Comparison of ENCODE assay signal across 27 cellular contexts in the genomic region with DNA sequence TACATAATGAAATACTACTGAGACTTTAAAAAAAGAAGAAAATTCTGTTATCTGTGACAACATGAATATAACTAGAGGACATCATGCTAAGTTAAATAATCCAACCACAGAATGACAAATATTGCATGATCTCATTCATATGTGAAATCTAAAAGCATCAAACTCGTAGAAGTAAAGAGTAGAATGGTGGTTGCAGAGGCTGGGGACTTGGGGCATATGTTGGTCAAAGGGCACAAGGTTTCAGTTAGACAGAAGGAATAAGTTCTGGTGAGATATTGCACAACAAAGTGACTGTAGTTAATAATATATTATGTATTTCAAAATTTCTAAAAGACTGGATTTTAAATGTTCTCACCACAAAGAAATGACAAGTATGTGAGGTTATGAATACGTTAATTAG. TPM values are rescaled to one million over a fixed set of nuclear protein-coding genes. Genes with fewer than 3 reads are reported as not detected.
DNase-seq lines count a peak whose midpoint lies in the region; TF ChIP-seq lines count a peak whose summit lies in the region.
"Had no signal": no experiment of that assay in that cellular context is flagged by ENCODE, and none has a peak within 500 bp of the region (broad histone marks: within the 10 kb centered on the region; RNA-seq: fewer than 3 reads in every experiment).

No MANE protein-coding gene starts in this region.

- H3K27me3 Mint-ChIP-seq in activated CD4-positive, alpha-beta T cell treated with anti-CD3 and anti-CD28 coated beads, Interleukin-2, amount 10 ng/mL, durations not matched to agents 24 days and 14 days, result no peaks in the 10 kb centered on the region

- H3K4me3 ChIP-seq in AG09309 (ENCODE audit: control insufficient read depth, low read depth, low read length), result no peak overlapping the region
- H3K4me3 ChIP-seq in choroid plexus epithelial cell (ENCODE audit: low read depth, low read length), result no peak overlapping the region
- H3K4me3 ChIP-seq: breast epithelium, colonic mucosa, smooth muscle cell had no signal

- H3K9me3 Mint-ChIP-seq in activated CD4-positive, alpha-beta T cell treated with anti-CD3 and anti-CD28 coated beads, Interleukin-2, amount 10 ng/mL, durations not matched to agents 24 days and 14 days, result no peaks in the 10 kb centered on the region

- H3K27ac Mint-ChIP-seq in activated CD4-positive, alpha-beta T cell treated with anti-CD3 and anti-CD28 coated beads, Interleukin-2, amount 10 ng/mL, durations not matched to agents 24 days and 14 days, result no peak overlapping the region
- H3K27ac Mint-ChIP-seq: B cell; naive thymus-derived CD8-positive, alpha-beta T cell had no signal

- intact Hi-C loops in activated CD4-positive, alpha-beta T cell treated with anti-CD3 and anti-CD28 coated beads, Interleukin-2, amount 10 ng/mL, durations not matched to agents 24 days and 14 days (cut with micrococcal nuclease), result no loop called here

- TF ChIP-seq CTCF in AG09309 (IDR thresholded peaks at IDR 0.05; ENCODE audit: control insufficient read depth, insufficient read depth, low read depth, low read length, missing control alignments) (no peak), choroid plexus epithelial cell (conservative IDR thresholded peaks at IDR 0.05; ENCODE audit: low read depth, low read length) (no peak)

- H3K36me3 Mint-ChIP-seq in activated CD4-positive, alpha-beta T cell treated with anti-CD3 and anti-CD28 coated beads, Interleukin-2, amount 10 ng/mL, durations not matched to agents 24 days and 14 days (ENCODE audit: low read depth), result no peaks in the 10 kb centered on the region

- H3K4me3 Mint-ChIP-seq in activated CD4-positive, alpha-beta T cell treated with anti-CD3 and anti-CD28 coated beads, Interleukin-2, amount 10 ng/mL, durations not matched to agents 24 days and 14 days, result no peak overlapping the region
- H3K4me3 Mint-ChIP-seq: B cell; naive thymus-derived CD8-positive, alpha-beta T cell had no signal

- DNase-seq in AG09309 (ENCODE audit: low read depth) (peak; percentile 41), HS-5 (ENCODE audit: low read depth) (peak; percentile 64), choroid plexus epithelial cell (ENCODE audit: low read depth) (peak; percentile 67), iris pigment epithelial cell (ENCODE audit: low read depth) (peak; percentile 75), DMS114 treated with DMSO at 0.1 percent for 48 hours (lab: John Stamatoyannopoulos, UW; ENCODE audit: unreplicated experiment) (no peak), activated T-cell treated with anti-CD3 and anti-CD28 coated beads for 4 hours (no peak)
- no peak for DNase-seq in activated CD4-positive, CD25-positive, alpha-beta regulatory T cell (lab: John Stamatoyannopoulos, UW)
- DNase-seq in activated CD4-positive, alpha-beta T cell treated with anti-CD3 and anti-CD28 coated beads, Interleukin-2, amount 10 ng/mL, durations not matched to agents 24 days and 14 days, result no peak
- DNase-seq: activated CD4-positive, alpha-beta T cell treated with anti-CD3 and anti-CD28 coated beads, Interleukin-2, amount 50 U/mL, for 1 hour; activated naive CD4-positive, alpha-beta T cell; activated T-cell treated with anti-CD3 and anti-CD28 coated beads, Interleukin-2, amount 50 U/mL, for 48 hours; colonic mucosa; DMS79; effector memory CD4-positive, alpha-beta T cell; glutamatergic neuron; Karpas-422; naive thymus-derived CD8-positive, alpha-beta T cell; NCI-H1048; NCI-H1694 treated with DMSO at 0.1 percent for 48 hours; NCI-H526; retina; SHP77 treated with DMSO at 0.1 percent for 48 hours; WERI-Rb-1 had no signal

- H3K4me1 Mint-ChIP-seq in activated CD4-positive, alpha-beta T cell treated with anti-CD3 and anti-CD28 coated beads, Interleukin-2, amount 10 ng/mL, durations not matched to agents 24 days and 14 days, result no peaks in the 10 kb centered on the region
- H3K4me1 Mint-ChIP-seq: B cell; naive thymus-derived CD8-positive, alpha-beta T cell had no signal

RNA-seq across cellular contexts. Expression of a gene that starts 24.8 kb away (rescaled TPM):
- total RNA-seq in activated CD4-positive, alpha-beta T cell treated with anti-CD3 and anti-CD28 coated beads, Interleukin-2, amount 10 ng/mL, durations not matched to agents 24 days and 14 days, result not detected in 2 replicates
- total RNA-seq: B cell; epithelial cell of proximal tubule; naive thymus-derived CD8-positive, alpha-beta T cell had no signal

Comparison
In these comparisons a context has a peak if more than half of its experiments do, and no peak if none do; other contexts are left out.
1. DNase-seq: peak in AG09309 (single experiment), HS-5 (single experiment), choroid plexus epithelial cell (single experiment) and iris pigment epithelial cell (single experiment); none in activated CD4-positive, CD25-positive, alpha-beta regulatory T cell (0 of 4), activated CD4-positive, alpha-beta T cell treated with anti-CD3 and anti-CD28 coated beads, Interleukin-2, amount 10 ng/mL, durations not matched to agents 24 days and 14 days (single experiment), DMS114 treated with DMSO at 0.1 percent for 48 hours (single experiment) and activated T-cell treated with anti-CD3 and anti-CD28 coated beads for 4 hours (single experiment).